ENCODE assay signal across 17 cellular contexts in the genomic region with DNA sequence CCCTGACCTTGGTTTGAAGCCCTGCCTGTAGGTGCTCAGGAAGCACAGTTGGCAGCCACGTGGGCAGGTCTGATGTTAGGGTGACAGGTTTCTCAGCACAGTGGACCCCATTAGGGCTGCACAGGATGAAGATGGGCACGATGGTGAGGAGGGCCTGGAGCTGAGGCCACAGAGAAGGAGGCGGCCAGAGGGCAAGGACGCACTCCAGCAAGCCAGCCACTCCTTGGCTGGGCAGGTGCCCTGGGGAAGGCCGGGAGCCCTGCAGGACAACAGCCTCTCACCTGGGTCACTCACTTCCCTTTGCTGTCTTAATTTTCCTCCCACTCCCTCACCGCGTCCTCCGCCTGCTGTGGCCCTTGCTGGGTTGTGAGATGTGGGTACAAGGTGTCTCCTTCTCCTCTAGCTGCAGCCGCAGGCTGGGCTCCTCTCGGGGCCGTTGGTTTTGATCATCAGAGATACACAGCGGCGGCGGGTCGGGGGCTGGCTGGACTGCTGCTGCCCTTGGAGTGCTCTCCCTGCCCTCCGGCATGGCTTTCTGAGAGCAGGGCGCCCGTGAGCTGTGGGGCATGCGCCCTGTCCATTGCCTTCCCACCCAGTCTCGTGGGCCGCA. TPM values are rescaled to one million over a fixed set of nuclear protein-coding genes. Genes with fewer than 3 reads are reported as not detected.
A peak's percentile ranks its signal among the peaks of the same experiment; 100 is the strongest.
DNase-seq lines count a peak whose midpoint lies in the region; ATAC-seq, FAIRE-seq and TF ChIP-seq lines count a peak whose summit lies in the region.
"Had no signal": no experiment of that assay in that cellular context is flagged by ENCODE, and none has a peak within 500 bp of the region (broad histone marks: within the 10 kb centered on the region; RNA-seq: fewer than 3 reads in every experiment).

No MANE protein-coding gene starts in this region.

- FAIRE-seq in pancreas (lab: Jason Lieb, UNC): no peak
- FAIRE-seq: H54 had no signal

- no peak overlapping the region for H3K4me3 ChIP-seq in BLaER1
- H3K4me3 ChIP-seq in BLaER1 treated with 17β-estradiol and CSF1 and Interleukin-3, amounts not matched to agents 10 nM and 100 nM: no peak overlapping the region
- H3K4me3 ChIP-seq in ascending aorta: no peak overlapping the region
- no peak overlapping the region for H3K4me3 ChIP-seq in pancreas
- H3K4me3 ChIP-seq in OCI-LY7 (ENCODE audit: low read depth, low read length, poor library complexity, severe bottlenecking): no peak overlapping the region

- WGBS in pancreas, 2 donors: 33 to 41% methylated on average over 21 of the region's 21 CpGs

- H3K36me3 ChIP-seq in BLaER1 (peaks cover 33% of the 10 kb centered on the region; the same call in 1 of the 2 replicates), ascending aorta (peaks cover 0 to 10% of the 10 kb centered on the region in 2 donors), pancreas (no peaks in the 10 kb centered on the region), OCI-LY7 (ENCODE audit: insufficient read depth, low read length) (no peaks in the 10 kb centered on the region)
- peaks cover 0 to 55% (median 12%) of the 10 kb centered on the region in 11 experiments; a peak in 13 of 22 replicates for H3K36me3 ChIP-seq in BLaER1 treated with 17β-estradiol and CSF1 and Interleukin-3, amounts not matched to agents 10 nM and 100 nM
- H3K36me3 ChIP-seq: BE2C had no signal

- ATAC-seq in pancreas (peak; percentile 10 to 40 (median 16)), GM21825 (IDR thresholded peaks at IDR 0.05; ENCODE audit: unreplicated experiment) (no peak), HG03520 (IDR thresholded peaks at IDR 0.05; ENCODE audit: unreplicated experiment) (no peak)
- ATAC-seq: Panc1 had no signal

- 0 out of 2 replicates have a peak, but pooled peaks cover 4% of the 10 kb centered on the region for H3K79me2 ChIP-seq in OCI-LY7 (ENCODE audit: insufficient read depth, low read depth, low read length)

- intact Hi-C loops in ascending aorta (cut with DNase I) (no loop called here), pancreas (cut with DNase I) (no loop called here), OCI-LY7 (cut with micrococcal nuclease; ENCODE audit: unreplicated experiment) (no loop called here)

- peaks cover 7% of the 10 kb centered on the region; the same call in 1 of the 2 replicates for H3K27me3 ChIP-seq in BLaER1
- peaks cover 0 to 34% (median 7%) of the 10 kb centered on the region in 11 experiments; a peak in 8 of 22 replicates for H3K27me3 ChIP-seq in BLaER1 treated with 17β-estradiol and CSF1 and Interleukin-3, amounts not matched to agents 10 nM and 100 nM
- no peaks in the 10 kb centered on the region for H3K27me3 ChIP-seq in ascending aorta
- H3K27me3 ChIP-seq in pancreas: no peaks in the 10 kb centered on the region
- H3K27me3 ChIP-seq: BE2C had no signal

- TF ChIP-seq CTCF in ascending aorta (IDR thresholded peaks at IDR 0.05) (no peak), pancreas (IDR thresholded peaks at IDR 0.05) (no peak), OCI-LY7 (conservative IDR thresholded peaks at IDR 0.05; ENCODE audit: low read length) (no peak)

- H3K27ac ChIP-seq in BLaER1 (no peak overlapping the region), ascending aorta (peak overlapping the region; percentile 44 to 74), pancreas (peak overlapping the region; percentile 65 to 92 (median 81)), OCI-LY7 (ENCODE audit: low read depth, low read length, poor library complexity, severe bottlenecking) (no peak overlapping the region)
- no peak overlapping the region for H3K27ac ChIP-seq in BLaER1 treated with 17β-estradiol and CSF1 and Interleukin-3, amounts not matched to agents 10 nM and 100 nM

- POLR2A ChIA-PET in OCI-LY7 (lab: Charles Lee): no interaction called here

- no peaks in the 10 kb centered on the region for H3K9me3 ChIP-seq in BLaER1
- H3K9me3 ChIP-seq in BLaER1 treated with 17β-estradiol and CSF1 and Interleukin-3, amounts not matched to agents 10 nM and 100 nM (replicated peaks in 1 of 11): no peaks in the 10 kb centered on the region
- no peaks in the 10 kb centered on the region for H3K9me3 ChIP-seq in ascending aorta
- no peaks in the 10 kb centered on the region for H3K9me3 ChIP-seq in pancreas
- H3K9me3 ChIP-seq in OCI-LY7 (ENCODE audit: low read length): no peaks in the 10 kb centered on the region
- H3K9me3 ChIP-seq: BE2C had no signal

- H3K9ac ChIP-seq in BLaER1: no peak overlapping the region
- peak overlapping the region in 1 of 11 experiments; percentile 8; a peak in 1 of 22 replicates for H3K9ac ChIP-seq in BLaER1 treated with 17β-estradiol and CSF1 and Interleukin-3, amounts not matched to agents 10 nM and 100 nM

- peak overlapping the region; percentile 78 for H3K4me2 ChIP-seq in BLaER1
- peak overlapping the region; percentile 72 to 88 (median 80) for H3K4me2 ChIP-seq in BLaER1 treated with 17β-estradiol and CSF1 and Interleukin-3, amounts not matched to agents 10 nM and 100 nM
- no peak overlapping the region for H3K4me2 ChIP-seq in OCI-LY7 (ENCODE audit: low read length)

- BruUV-seq in OCI-LY7 (replicated peaks; lab: Mats Ljungman, UMichigan): no TSS peak

- peaks cover 100% of the 10 kb centered on the region for H4K20me1 ChIP-seq in BLaER1
- H4K20me1 ChIP-seq in BLaER1 treated with 17β-estradiol and CSF1 and Interleukin-3, amounts not matched to agents 10 nM and 100 nM: peaks cover 92 to 100% (median 99%) of the 10 kb centered on the region in 11 experiments
- H4K20me1 ChIP-seq in OCI-LY7 (ENCODE audit: insufficient read depth, low read length): no peaks in the 10 kb centered on the region

- no peak for DNase-seq in ascending aorta (ENCODE audit: low spot score in 2 of 2)
- DNase-seq in pancreas: peak in 5 of 6 donors; percentile 47 to 83 (median 56)
- DNase-seq in OCI-LY7 (ENCODE audit: low spot score): no peak
- DNase-seq in activated CD4-positive, alpha-beta T cell treated with anti-CD3 and anti-CD28 coated beads, Interleukin-2, amount 50 U/mL, for 1 hour: no peak
- DNase-seq: BE2C, NCI-H1930, NCI-H2171 treated with DMSO at 0.1 percent for 48 hours, NCI-H82, SIG-M5 had no signal

- H2AFZ ChIP-seq in OCI-LY7 (ENCODE audit: low read length): no peak overlapping the region

- H3K4me1 ChIP-seq in BLaER1 (peaks cover 66% of the 10 kb centered on the region), ascending aorta (peaks cover 11 to 37% of the 10 kb centered on the region in 2 donors), pancreas (peaks cover 63 to 75% (median 67%) of the 10 kb centered on the region in 3 donors), OCI-LY7 (ENCODE audit: insufficient read depth, low read length, poor library complexity, severe bottlenecking) (peaks cover 7% of the 10 kb centered on the region)
- H3K4me1 ChIP-seq in BLaER1 treated with 17β-estradiol and CSF1 and Interleukin-3, amounts not matched to agents 10 nM and 100 nM: peaks cover 53 to 68% (median 65%) of the 10 kb centered on the region in 10 experiments
- H3K4me1 ChIP-seq: BE2C had no signal

- H3K9me2 ChIP-seq in OCI-LY7 (ENCODE audit: insufficient read depth, low read length): no peaks in the 10 kb centered on the region

- CTCF ChIA-PET in OCI-LY7 (lab: Charles Lee; ENCODE audit: unreplicated experiment): no interaction called here

RNA-seq across cellular contexts. Expression of gene OSBPL2, which starts 5.7 kb away (rescaled TPM):
- total RNA-seq in ascending aorta (25.0 TPM), pancreas (10 to 100 TPM; 42.4 to 56.8 (median 49.2) TPM), OCI-LY7 (2022) (40.0 and 44.8 TPM in 2 replicates)
- polyA plus RNA-seq in pancreas: 10 to 100 TPM; 33.3 to 34.6 TPM
- 17.2 and 20.7 TPM in 2 replicates for total RNA-seq in OCI-LY7 (2014; rRNA removed; shearing (Covaris generic))

RNA-seq across cellular contexts. Expression of gene HRH3, which starts 23.9 kb away (rescaled TPM):
- total RNA-seq in ascending aorta (0.21 TPM), pancreas (under 1 TPM in 1 of 6 donors, not detected in 5; 0.08 TPM), OCI-LY7 (2022) (not detected in 2 replicates)
- under 1 TPM; 0.02 to 0.04 TPM for polyA plus RNA-seq in pancreas
- total RNA-seq in OCI-LY7 (2014; rRNA removed; shearing (Covaris generic)): not detected in 2 replicates
- total RNA-seq: NCI-H460 had no signal
- polyA plus RNA-seq: AG04450 had no signal

RNA-seq across cellular contexts. Expression of gene ADRM1, which starts 58.8 kb away (rescaled TPM):
- total RNA-seq in ascending aorta: 236 TPM
- total RNA-seq in pancreas: 10 to 100 TPM; 33.3 to 76.0 (median 36.5) TPM
- polyA plus RNA-seq in pancreas: 10 to 100 TPM; 61.9 to 74.8 TPM
- total RNA-seq in OCI-LY7 (2014; rRNA removed; shearing (Covaris generic)): 123 and 128 TPM in 2 replicates
- 70.7 and 87.0 TPM in 2 replicates for total RNA-seq in OCI-LY7 (2022)

Comparison
In these comparisons a context has a peak if more than half of its experiments do, and no peak if none do; other contexts are left out.
1. H3K27ac ChIP-seq: peak in ascending aorta (2 of 2) and pancreas (4 of 4); none in BLaER1 (single experiment), BLaER1 treated with 17β-estradiol and CSF1 and Interleukin-3, amounts not matched to agents 10 nM and 100 nM (0 of 11) and OCI-LY7 (single experiment).
2. DNase-seq: peak in pancreas (5 of 6); none in ascending aorta (0 of 2), OCI-LY7 (single experiment) and activated CD4-positive, alpha-beta T cell treated with anti-CD3 and anti-CD28 coated beads, Interleukin-2, amount 50 U/mL, for 1 hour (single experiment).
3. ATAC-seq: peak in pancreas (4 of 4); none in GM21825 (single experiment) and HG03520 (single experiment).